In genomic region chr9:32550609-32551490, GRCh38 we compare ENCODE assay signal across 8 cellular contexts.
DNase-seq lines count a peak whose midpoint lies in the region; ATAC-seq and TF ChIP-seq lines count a peak whose summit lies in the region.

No MANE protein-coding gene starts in this region.

- peak overlapping the region; percentile 43 for H3K4me3 ChIP-seq in AG09309 (ENCODE audit: control insufficient read depth, low read depth, low read length)

- peak; percentile 71 for ATAC-seq in HG03196 (IDR thresholded peaks at IDR 0.05; ENCODE audit: unreplicated experiment)

- TF ChIP-seq CTCF in AG09309 (IDR thresholded peaks at IDR 0.05; ENCODE audit: control insufficient read depth, insufficient read depth, low read depth, low read length, missing control alignments): no peak

- TF ChIP-seq POLR2A in GM18951 (IDR thresholded peaks at IDR 0.05; ENCODE audit: extremely low read depth, insufficient read depth, insufficient read length): peak; percentile 54

- DNase-seq in AG09309 (ENCODE audit: low read depth): peak; percentile 57
- DNase-seq in NCI-H226: peak; percentile 68
- DNase-seq in activated CD4-positive, CD25-positive, alpha-beta regulatory T cell (lab: John Stamatoyannopoulos, UW): peak; percentile 79 to 90 (median 86)
- peak; percentile 96 for DNase-seq in central memory CD4-positive, alpha-beta T cell
- DNase-seq in iris pigment epithelial cell (ENCODE audit: low read depth): peak; percentile 92
- peak; percentile 88 for DNase-seq in stimulated activated CD4-positive, alpha-beta T cell treated with anti-CD3 and anti-CD28 coated beads, Interleukin-12 subunit alpha, Interleukin-12 subunit beta, amount 100 ng/mL, for 4 hours

- in situ Hi-C loops in GM18951 (cut with MboI; ENCODE audit: low sequenced_read_pairs, unreplicated experiment): no loop called here

Comparison
In these comparisons a context has a peak if more than half of its experiments do, and no peak if none do; other contexts are left out.
1. Peak in every context shown above with its lines: DNase-seq, ATAC-seq and H3K4me3 ChIP-seq.